1 cellular context compared by ENCODE assay signal in genomic region chr2:233706720-233707119, GRCh38.
TF ChIP-seq lines count a peak whose summit lies in the region.

No MANE protein-coding gene starts in this region.

TF ChIP-seq in A549, 52 proteins besides CTCF, POLR2A, EP300 and RAD21:
- TF ChIP-seq ZFP36 (IDR thresholded peaks at IDR 0.05; ENCODE audit: borderline replicate concordance, partially characterized antibody) (no peak), CHD2 (IDR thresholded peaks at IDR 0.05; ENCODE audit: low read length, partially characterized antibody) (no peak), POLR2AphosphoS2 (conservative IDR thresholded peaks at IDR 0.05; ENCODE audit: low read length) (no peak), CEBPB (IDR thresholded peaks at IDR 0.05) (peak in 1 of 2 experiments; percentile 61; a peak in 1 of 4 replicates), HOXB13 (CRISPR knock-in tag; IDR thresholded peaks at IDR 0.05; ENCODE audit: low read depth) (0 out of 2 replicates have a peak, but pooled peaks have one; percentile 30), JUNB (IDR thresholded peaks at IDR 0.05) (no peak), ZC3H11A (IDR thresholded peaks at IDR 0.05) (no peak), FOXS1 (CRISPR knock-in tag; IDR thresholded peaks at IDR 0.05) (no peak), FOSL2 (IDR thresholded peaks at IDR 0.05) (no peak), FOSL2 (CRISPR knock-in tag; IDR thresholded peaks at IDR 0.05) (no peak; the same call in 1 of the 2 replicates), HES2 (IDR thresholded peaks at IDR 0.05) (no peak), TP53 (CRISPR knock-in tag; IDR thresholded peaks at IDR 0.05) (no peak), HOXB5 (CRISPR knock-in tag; IDR thresholded peaks at IDR 0.05) (no peak), JUN (IDR thresholded peaks at IDR 0.05) (0 out of 5 replicates have a peak, but pooled peaks of 1 of the 2 experiments have one; percentile 19), GATA3 (IDR thresholded peaks at IDR 0.05; ENCODE audit: borderline replicate concordance) (peak; percentile 60), E2F6 (IDR thresholded peaks at IDR 0.05; ENCODE audit: borderline replicate concordance, low read depth) (no peak)
- TF ChIP-seq, protein P1, sequence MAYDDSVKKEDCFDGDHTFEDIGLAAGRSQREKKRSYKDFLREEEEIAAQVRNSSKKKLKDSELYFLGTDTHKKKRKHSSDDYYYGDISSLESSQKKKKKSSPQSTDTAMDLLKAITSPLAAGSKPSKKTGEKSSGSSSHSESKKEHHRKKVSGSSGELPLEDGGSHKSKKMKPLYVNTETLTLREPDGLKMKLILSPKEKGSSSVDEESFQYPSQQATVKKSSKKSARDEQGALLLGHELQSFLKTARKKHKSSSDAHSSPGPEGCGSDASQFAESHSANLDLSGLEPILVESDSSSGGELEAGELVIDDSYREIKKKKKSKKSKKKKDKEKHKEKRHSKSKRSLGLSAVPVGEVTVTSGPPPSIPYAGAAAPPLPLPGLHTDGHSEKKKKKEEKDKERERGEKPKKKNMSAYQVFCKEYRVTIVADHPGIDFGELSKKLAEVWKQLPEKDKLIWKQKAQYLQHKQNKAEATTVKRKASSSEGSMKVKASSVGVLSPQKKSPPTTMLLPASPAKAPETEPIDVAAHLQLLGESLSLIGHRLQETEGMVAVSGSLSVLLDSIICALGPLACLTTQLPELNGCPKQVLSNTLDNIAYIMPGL (CRISPR knock-in tag; IDR thresholded peaks at IDR 0.05; ENCODE audit: borderline replicate concordance) = no peak
- TF ChIP-seq, protein P2, sequence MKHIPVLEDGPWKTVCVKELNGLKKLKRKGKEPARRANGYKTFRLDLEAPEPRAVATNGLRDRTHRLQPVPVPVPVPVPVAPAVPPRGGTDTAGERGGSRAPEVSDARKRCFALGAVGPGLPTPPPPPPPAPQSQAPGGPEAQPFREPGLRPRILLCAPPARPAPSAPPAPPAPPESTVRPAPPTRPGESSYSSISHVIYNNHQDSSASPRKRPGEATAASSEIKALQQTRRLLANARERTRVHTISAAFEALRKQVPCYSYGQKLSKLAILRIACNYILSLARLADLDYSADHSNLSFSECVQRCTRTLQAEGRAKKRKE (CRISPR knock-in tag; IDR thresholded peaks at IDR 0.05; ENCODE audit: low read depth) = 0 out of 2 replicates have a peak, but pooled peaks have one; percentile 13
TF ChIP-seq in A549: peak in this region for 5.
